ENCODE assay signal across 26 cellular contexts in the genomic region with DNA sequence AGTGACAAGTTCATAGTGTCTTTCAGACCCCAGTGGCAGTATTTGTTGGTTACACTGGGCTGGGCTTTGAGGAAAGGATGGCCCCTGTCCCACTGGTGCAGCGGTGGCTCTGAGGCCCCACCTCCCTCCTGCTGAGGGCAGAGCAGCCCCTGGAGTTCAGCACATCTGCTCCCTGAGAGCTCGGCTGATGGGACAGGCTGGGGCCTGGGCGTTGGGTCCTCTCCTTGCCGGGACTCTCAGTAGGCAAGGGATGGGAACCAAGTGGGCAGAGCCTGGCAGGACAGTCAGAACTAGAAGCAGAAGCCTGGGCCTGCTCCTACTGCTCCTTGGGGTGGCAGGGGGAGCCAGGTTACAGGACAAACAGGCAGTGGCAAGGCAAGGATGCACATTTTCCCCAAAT.
DNase-seq lines count a peak whose midpoint lies in the region; ATAC-seq lines count a peak whose summit lies in the region.
"Had no signal": no experiment of that assay in that cellular context is flagged by ENCODE, and none has a peak within 500 bp of the region (broad histone marks: within the 10 kb centered on the region; RNA-seq: fewer than 3 reads in every experiment).

No MANE protein-coding gene starts in this region.

- H3K27me3 Mint-ChIP-seq in central memory CD8-positive, alpha-beta T cell, result peaks cover 15% of the 10 kb centered on the region
- H3K27me3 Mint-ChIP-seq in memory B cell, result peaks cover 10% of the 10 kb centered on the region

- H3K27me3 ChIP-seq in BLaER1 (no peaks in the 10 kb centered on the region), trophoblast cell (ENCODE audit: insufficient read depth, low read length) (no peaks in the 10 kb centered on the region)
- H3K27me3 ChIP-seq: BE2C, Peyer's patch, SJSA1 had no signal

- no peak for ATAC-seq in central memory CD8-positive, alpha-beta T cell (replicated peaks; ENCODE audit: extremely low read depth, poor library complexity, severe bottlenecking)
- ATAC-seq in memory B cell (ENCODE audit: low read depth), result no peak
- ATAC-seq in HG03432 (IDR thresholded peaks at IDR 0.05; ENCODE audit: unreplicated experiment), result no peak
- ATAC-seq: GM12878 had no signal

- no peaks in the 10 kb centered on the region for H3K9me3 ChIP-seq in BLaER1
- H3K9me3 ChIP-seq in trophoblast cell (ENCODE audit: insufficient read depth, low read depth, low read length), result no peaks in the 10 kb centered on the region
- H3K9me3 ChIP-seq: BE2C, Peyer's patch, SJSA1 had no signal

- DNase-seq in DMS 273 (lab: John Stamatoyannopoulos, UW; ENCODE audit: unreplicated experiment) (peak; percentile 12), DMS 273 treated with DMSO at 0.1 percent for 48 hours (lab: John Stamatoyannopoulos, UW) (no peak), memory B cell (ENCODE audit: low spot score in 2 of 2) (no peak), trophoblast cell (no peak), SHP77 (lab: John Stamatoyannopoulos, UW) (no peak)
- DNase-seq in central memory CD8-positive, alpha-beta T cell (ENCODE audit: low spot score in 2 of 2), result no peak
- DNase-seq: BE2C; CD4-positive, CD25-positive, alpha-beta regulatory T cell; EL; GDM1; GM23248; H9; KG1; MM.1S; NCI-H1417; NCI-H1694; NCI-H2081; NCI-H2227 treated with DMSO at 0.1 percent for 48 hours; NCI-H526 treated with DMSO at 0.1 percent for 48 hours; OCI-M1 had no signal

- H3K4me1 ChIP-seq in BLaER1, result peaks cover 40% of the 10 kb centered on the region
- H3K4me1 ChIP-seq in trophoblast cell (ENCODE audit: control insufficient read depth in 1 of 2, insufficient read depth in 2 of 2, low read length in 2 of 2), result peaks cover 3 to 6% of the 10 kb centered on the region in 2 experiments
- H3K4me1 ChIP-seq: BE2C, Peyer's patch, SJSA1 had no signal

- H3K27ac ChIP-seq in BLaER1 (peak overlapping the region; percentile 46; the same call in 1 of the 2 replicates), trophoblast cell (ENCODE audit: low read depth, low read length) (no peak overlapping the region)
- H3K27ac ChIP-seq: 22Rv1, GM23248, Peyer's patch, SJSA1 had no signal

- H3K79me2 ChIP-seq in trophoblast cell (ENCODE audit: control insufficient read depth, insufficient read depth, low read length, poor library complexity), result no peaks in the 10 kb centered on the region

- H3K4me3 ChIP-seq in BLaER1 (no peak overlapping the region), trophoblast cell (ENCODE audit: low read depth, low read length) (no peak overlapping the region)
- H3K4me3 ChIP-seq: GM12878, GM23248, Peyer's patch, SJSA1 had no signal

- peak overlapping the region; percentile 47 for H3K27ac Mint-ChIP-seq in central memory CD8-positive, alpha-beta T cell (ENCODE audit: low read depth)
- H3K27ac Mint-ChIP-seq in memory B cell, result peak overlapping the region; percentile 11

- H3K36me3 ChIP-seq in BLaER1 (peaks cover 8% of the 10 kb centered on the region; the same call in 1 of the 2 replicates), trophoblast cell (ENCODE audit: control insufficient read depth in 1 of 2, insufficient read depth in 2 of 2, low read length in 2 of 2) (no peaks in the 10 kb centered on the region)
- H3K36me3 ChIP-seq: BE2C, Peyer's patch, SJSA1 had no signal

- H3K79me1 ChIP-seq in trophoblast cell (ENCODE audit: low read length), result peaks cover 2% of the 10 kb centered on the region

- H2BK120ac ChIP-seq in trophoblast cell (ENCODE audit: insufficient read depth, low read length, poor library complexity), result no peak overlapping the region

- no peak overlapping the region for H3K14ac ChIP-seq in trophoblast cell (ENCODE audit: low read length)

- H3K4me2 ChIP-seq in BLaER1, result peak overlapping the region; percentile 36
- no peak overlapping the region for H3K4me2 ChIP-seq in trophoblast cell (ENCODE audit: low read length)

- 0 out of 2 replicates have a peak overlapping the region, but pooled peaks have one; percentile 15 for H3K9ac ChIP-seq in BLaER1
- no peak overlapping the region for H3K9ac ChIP-seq in trophoblast cell (ENCODE audit: low read length)
- H3K9ac ChIP-seq: GM23248 had no signal

- H4K8ac ChIP-seq in trophoblast cell (ENCODE audit: low read depth, low read length), result no peak overlapping the region

- no peak overlapping the region for H2AFZ ChIP-seq in trophoblast cell (ENCODE audit: insufficient read depth, low read length, poor library complexity)
- H2AFZ ChIP-seq: GM23248 had no signal

- no peak overlapping the region for H3K18ac ChIP-seq in trophoblast cell (ENCODE audit: low read length)

- H3K4me1 Mint-ChIP-seq in central memory CD8-positive, alpha-beta T cell, result peaks cover 6% of the 10 kb centered on the region
- peaks cover 7% of the 10 kb centered on the region for H3K4me1 Mint-ChIP-seq in memory B cell

- no peak overlapping the region for H3K23ac ChIP-seq in trophoblast cell (ENCODE audit: low read length)

- H3K4me3 Mint-ChIP-seq in central memory CD8-positive, alpha-beta T cell, result no peak overlapping the region
- no peak overlapping the region for H3K4me3 Mint-ChIP-seq in memory B cell
- H3K4me3 Mint-ChIP-seq: CD4-positive, CD25-positive, alpha-beta regulatory T cell; H9 had no signal

- no peak overlapping the region for H3K4ac ChIP-seq in trophoblast cell (ENCODE audit: low read depth, low read length)

- H2BK5ac ChIP-seq in trophoblast cell (ENCODE audit: low read depth, low read length, poor library complexity), result no peak overlapping the region

- no peak overlapping the region for H4K12ac ChIP-seq in trophoblast cell (ENCODE audit: low read depth, low read length)

- H2BK12ac ChIP-seq in trophoblast cell (ENCODE audit: low read length), result no peak overlapping the region

- WGBS in trophoblast cell (ENCODE audit: extremely low coverage, insufficient coverage, insufficient read length), result no CpG with 5 or more reads among the region's 4 CpGs

- no peaks in the 10 kb centered on the region for H3K9me3 Mint-ChIP-seq in central memory CD8-positive, alpha-beta T cell
- no peaks in the 10 kb centered on the region for H3K9me3 Mint-ChIP-seq in memory B cell
- H3K9me3 Mint-ChIP-seq: CD4-positive, CD25-positive, alpha-beta regulatory T cell; H9 had no signal

- peaks cover 8% of the 10 kb centered on the region for H3K36me3 Mint-ChIP-seq in central memory CD8-positive, alpha-beta T cell (ENCODE audit: insufficient read depth)
- H3K36me3 Mint-ChIP-seq in memory B cell, result no peaks in the 10 kb centered on the region

- H4K91ac ChIP-seq in trophoblast cell (ENCODE audit: low read depth, low read length), result no peak overlapping the region

- H4K20me1 ChIP-seq in BLaER1, result no peaks in the 10 kb centered on the region

- H2AK5ac ChIP-seq in trophoblast cell (ENCODE audit: low read length), result no peak overlapping the region
